1 cellular context compared by ENCODE assay signal in the genomic region with DNA sequence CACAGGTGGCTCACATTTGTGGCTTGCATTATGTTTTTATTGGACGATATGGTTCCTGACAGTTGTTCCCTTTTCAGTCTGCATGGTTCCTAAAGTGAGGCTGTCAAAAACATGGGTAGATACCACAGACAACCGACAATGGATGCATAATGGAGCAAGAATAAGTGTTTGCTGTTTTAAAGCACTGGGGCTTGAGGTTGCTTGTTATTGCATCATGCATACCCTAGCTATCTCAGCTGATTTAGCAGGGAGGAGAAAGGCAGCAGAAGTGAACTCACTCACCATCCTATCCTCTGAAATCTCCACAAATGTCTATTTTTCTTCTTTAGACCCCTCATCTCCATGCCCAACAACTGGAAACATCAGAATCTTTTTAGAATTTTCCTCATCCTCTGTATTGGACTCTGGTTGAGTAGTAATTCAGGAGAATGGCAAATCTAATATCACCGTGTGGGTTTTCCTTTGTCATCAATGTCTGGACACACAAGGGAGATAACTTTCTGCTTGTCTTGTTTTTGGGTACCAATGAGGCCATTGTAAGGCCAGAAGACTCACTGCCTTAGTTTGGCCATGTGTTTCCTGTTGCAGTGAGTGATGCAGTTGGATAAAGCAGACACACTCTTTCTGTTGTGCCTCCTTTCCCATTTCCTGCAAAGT.
TF ChIP-seq lines count a peak whose summit lies in the region.

No MANE protein-coding gene starts in this region.

TF ChIP-seq in K562, 482 proteins besides CTCF, POLR2A, EP300 and RAD21 (continued from another document and continues in another):
- TF ChIP-seq, protein P1, sequence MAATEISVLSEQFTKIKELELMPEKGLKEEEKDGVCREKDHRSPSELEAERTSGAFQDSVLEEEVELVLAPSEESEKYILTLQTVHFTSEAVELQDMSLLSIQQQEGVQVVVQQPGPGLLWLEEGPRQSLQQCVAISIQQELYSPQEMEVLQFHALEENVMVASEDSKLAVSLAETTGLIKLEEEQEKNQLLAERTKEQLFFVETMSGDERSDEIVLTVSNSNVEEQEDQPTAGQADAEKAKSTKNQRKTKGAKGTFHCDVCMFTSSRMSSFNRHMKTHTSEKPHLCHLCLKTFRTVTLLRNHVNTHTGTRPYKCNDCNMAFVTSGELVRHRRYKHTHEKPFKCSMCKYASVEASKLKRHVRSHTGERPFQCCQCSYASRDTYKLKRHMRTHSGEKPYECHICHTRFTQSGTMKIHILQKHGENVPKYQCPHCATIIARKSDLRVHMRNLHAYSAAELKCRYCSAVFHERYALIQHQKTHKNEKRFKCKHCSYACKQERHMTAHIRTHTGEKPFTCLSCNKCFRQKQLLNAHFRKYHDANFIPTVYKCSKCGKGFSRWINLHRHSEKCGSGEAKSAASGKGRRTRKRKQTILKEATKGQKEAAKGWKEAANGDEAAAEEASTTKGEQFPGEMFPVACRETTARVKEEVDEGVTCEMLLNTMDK (IDR thresholded peaks at IDR 0.05; ENCODE audit: borderline replicate concordance, insufficient read depth, low read depth, low read length, poor library complexity, severe bottlenecking): no peak
- TF ChIP-seq ETS2 (tag; IDR thresholded peaks at IDR 0.05; ENCODE audit: borderline replicate concordance, poor library complexity, severe bottlenecking): no peak
- peak; percentile 57 for TF ChIP-seq RBFOX2 (IDR thresholded peaks at IDR 0.05; ENCODE audit: low read depth, low read length)
- TF ChIP-seq, protein P2, sequence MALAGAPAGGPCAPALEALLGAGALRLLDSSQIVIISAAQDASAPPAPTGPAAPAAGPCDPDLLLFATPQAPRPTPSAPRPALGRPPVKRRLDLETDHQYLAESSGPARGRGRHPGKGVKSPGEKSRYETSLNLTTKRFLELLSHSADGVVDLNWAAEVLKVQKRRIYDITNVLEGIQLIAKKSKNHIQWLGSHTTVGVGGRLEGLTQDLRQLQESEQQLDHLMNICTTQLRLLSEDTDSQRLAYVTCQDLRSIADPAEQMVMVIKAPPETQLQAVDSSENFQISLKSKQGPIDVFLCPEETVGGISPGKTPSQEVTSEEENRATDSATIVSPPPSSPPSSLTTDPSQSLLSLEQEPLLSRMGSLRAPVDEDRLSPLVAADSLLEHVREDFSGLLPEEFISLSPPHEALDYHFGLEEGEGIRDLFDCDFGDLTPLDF (CRISPR knock-in tag; IDR thresholded peaks at IDR 0.05): no peak
- TF ChIP-seq, protein P3, sequence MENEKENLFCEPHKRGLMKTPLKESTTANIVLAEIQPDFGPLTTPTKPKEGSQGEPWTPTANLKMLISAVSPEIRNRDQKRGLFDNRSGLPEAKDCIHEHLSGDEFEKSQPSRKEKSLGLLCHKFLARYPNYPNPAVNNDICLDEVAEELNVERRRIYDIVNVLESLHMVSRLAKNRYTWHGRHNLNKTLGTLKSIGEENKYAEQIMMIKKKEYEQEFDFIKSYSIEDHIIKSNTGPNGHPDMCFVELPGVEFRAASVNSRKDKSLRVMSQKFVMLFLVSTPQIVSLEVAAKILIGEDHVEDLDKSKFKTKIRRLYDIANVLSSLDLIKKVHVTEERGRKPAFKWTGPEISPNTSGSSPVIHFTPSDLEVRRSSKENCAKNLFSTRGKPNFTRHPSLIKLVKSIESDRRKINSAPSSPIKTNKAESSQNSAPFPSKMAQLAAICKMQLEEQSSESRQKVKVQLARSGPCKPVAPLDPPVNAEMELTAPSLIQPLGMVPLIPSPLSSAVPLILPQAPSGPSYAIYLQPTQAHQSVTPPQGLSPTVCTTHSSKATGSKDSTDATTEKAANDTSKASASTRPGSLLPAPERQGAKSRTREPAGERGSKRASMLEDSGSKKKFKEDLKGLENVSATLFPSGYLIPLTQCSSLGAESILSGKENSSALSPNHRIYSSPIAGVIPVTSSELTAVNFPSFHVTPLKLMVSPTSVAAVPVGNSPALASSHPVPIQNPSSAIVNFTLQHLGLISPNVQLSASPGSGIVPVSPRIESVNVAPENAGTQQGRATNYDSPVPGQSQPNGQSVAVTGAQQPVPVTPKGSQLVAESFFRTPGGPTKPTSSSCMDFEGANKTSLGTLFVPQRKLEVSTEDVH (IDR thresholded peaks at IDR 0.05; ENCODE audit: low read depth, partially characterized antibody): peak; percentile 42
- TF ChIP-seq MECOM (CRISPR knock-in tag; IDR thresholded peaks at IDR 0.05): peak; percentile 76; the same call in 1 of the 2 replicates
- TF ChIP-seq CEBPG (CRISPR knock-in tag; IDR thresholded peaks at IDR 0.05): peak; percentile 99
- peak; percentile 100 for TF ChIP-seq CEBPG (tag; conservative IDR thresholded peaks at IDR 0.05 in 1 of 2, IDR thresholded peaks at IDR 0.05 in 1 of 2)
- peak; percentile 37; the same call in 1 of the 2 replicates for TF ChIP-seq SMARCC2 (IDR thresholded peaks at IDR 0.05; ENCODE audit: low read depth)
- TF ChIP-seq, protein P4, sequence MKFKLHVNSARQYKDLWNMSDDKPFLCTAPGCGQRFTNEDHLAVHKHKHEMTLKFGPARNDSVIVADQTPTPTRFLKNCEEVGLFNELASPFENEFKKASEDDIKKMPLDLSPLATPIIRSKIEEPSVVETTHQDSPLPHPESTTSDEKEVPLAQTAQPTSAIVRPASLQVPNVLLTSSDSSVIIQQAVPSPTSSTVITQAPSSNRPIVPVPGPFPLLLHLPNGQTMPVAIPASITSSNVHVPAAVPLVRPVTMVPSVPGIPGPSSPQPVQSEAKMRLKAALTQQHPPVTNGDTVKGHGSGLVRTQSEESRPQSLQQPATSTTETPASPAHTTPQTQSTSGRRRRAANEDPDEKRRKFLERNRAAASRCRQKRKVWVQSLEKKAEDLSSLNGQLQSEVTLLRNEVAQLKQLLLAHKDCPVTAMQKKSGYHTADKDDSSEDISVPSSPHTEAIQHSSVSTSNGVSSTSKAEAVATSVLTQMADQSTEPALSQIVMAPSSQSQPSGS (CRISPR knock-in tag; IDR thresholded peaks at IDR 0.05): no peak
- TF ChIP-seq ATF7 (IDR thresholded peaks at IDR 0.05): peak; percentile 96
- TF ChIP-seq, protein P5, sequence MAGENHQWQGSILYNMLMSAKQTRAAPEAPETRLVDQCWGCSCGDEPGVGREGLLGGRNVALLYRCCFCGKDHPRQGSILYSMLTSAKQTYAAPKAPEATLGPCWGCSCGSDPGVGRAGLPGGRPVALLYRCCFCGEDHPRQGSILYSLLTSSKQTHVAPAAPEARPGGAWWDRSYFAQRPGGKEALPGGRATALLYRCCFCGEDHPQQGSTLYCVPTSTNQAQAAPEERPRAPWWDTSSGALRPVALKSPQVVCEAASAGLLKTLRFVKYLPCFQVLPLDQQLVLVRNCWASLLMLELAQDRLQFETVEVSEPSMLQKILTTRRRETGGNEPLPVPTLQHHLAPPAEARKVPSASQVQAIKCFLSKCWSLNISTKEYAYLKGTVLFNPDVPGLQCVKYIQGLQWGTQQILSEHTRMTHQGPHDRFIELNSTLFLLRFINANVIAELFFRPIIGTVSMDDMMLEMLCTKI (IDR thresholded peaks at IDR 0.05; ENCODE audit: partially characterized antibody): no peak
- no peak for TF ChIP-seq COPS2 (conservative IDR thresholded peaks at IDR 0.05)
- peak; percentile 25; the same call in 1 of the 2 replicates for TF ChIP-seq TCF3 (CRISPR knock-in tag; IDR thresholded peaks at IDR 0.05)
- TF ChIP-seq ZC3H4 (CRISPR knock-in tag; IDR thresholded peaks at IDR 0.05; ENCODE audit: borderline replicate concordance): no peak
- TF ChIP-seq DDX20 (tag; IDR thresholded peaks at IDR 0.05; ENCODE audit: low read depth): peak; percentile 63; the same call in 1 of the 2 replicates
- TF ChIP-seq ZNF197 (CRISPR knock-in tag; IDR thresholded peaks at IDR 0.05; ENCODE audit: low read depth): peak; percentile 72
- TF ChIP-seq TRIM24 (IDR thresholded peaks at IDR 0.05): peak; percentile 98 to 99
- peak; percentile 75; the same call in 1 of the 2 replicates for TF ChIP-seq MTF1 (CRISPR knock-in tag; IDR thresholded peaks at IDR 0.05; ENCODE audit: borderline replicate concordance)
- no peak for TF ChIP-seq E2F3 (CRISPR knock-in tag; IDR thresholded peaks at IDR 0.05)
- TF ChIP-seq, protein P6, sequence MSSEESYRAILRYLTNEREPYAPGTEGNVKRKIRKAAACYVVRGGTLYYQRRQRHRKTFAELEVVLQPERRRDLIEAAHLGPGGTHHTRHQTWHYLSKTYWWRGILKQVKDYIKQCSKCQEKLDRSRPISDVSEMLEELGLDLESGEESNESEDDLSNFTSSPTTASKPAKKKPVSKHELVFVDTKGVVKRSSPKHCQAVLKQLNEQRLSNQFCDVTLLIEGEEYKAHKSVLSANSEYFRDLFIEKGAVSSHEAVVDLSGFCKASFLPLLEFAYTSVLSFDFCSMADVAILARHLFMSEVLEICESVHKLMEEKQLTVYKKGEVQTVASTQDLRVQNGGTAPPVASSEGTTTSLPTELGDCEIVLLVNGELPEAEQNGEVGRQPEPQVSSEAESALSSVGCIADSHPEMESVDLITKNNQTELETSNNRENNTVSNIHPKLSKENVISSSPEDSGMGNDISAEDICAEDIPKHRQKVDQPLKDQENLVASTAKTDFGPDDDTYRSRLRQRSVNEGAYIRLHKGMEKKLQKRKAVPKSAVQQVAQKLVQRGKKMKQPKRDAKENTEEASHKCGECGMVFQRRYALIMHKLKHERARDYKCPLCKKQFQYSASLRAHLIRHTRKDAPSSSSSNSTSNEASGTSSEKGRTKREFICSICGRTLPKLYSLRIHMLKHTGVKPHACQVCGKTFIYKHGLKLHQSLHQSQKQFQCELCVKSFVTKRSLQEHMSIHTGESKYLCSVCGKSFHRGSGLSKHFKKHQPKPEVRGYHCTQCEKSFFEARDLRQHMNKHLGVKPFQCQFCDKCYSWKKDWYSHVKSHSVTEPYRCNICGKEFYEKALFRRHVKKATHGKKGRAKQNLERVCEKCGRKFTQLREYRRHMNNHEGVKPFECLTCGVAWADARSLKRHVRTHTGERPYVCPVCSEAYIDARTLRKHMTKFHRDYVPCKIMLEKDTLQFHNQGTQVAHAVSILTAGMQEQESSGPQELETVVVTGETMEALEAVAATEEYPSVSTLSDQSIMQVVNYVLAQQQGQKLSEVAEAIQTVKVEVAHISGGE (CRISPR knock-in tag; IDR thresholded peaks at IDR 0.05): no peak
- no peak for TF ChIP-seq ZNF436 (CRISPR knock-in tag; IDR thresholded peaks at IDR 0.05)
- 0 out of 2 replicates have a peak, but pooled peaks have one; percentile 8 for TF ChIP-seq ZNF444 (CRISPR knock-in tag; IDR thresholded peaks at IDR 0.05)
- peak; percentile 38; the same call in 1 of the 2 replicates for TF ChIP-seq PTRF (tag; IDR thresholded peaks at IDR 0.05)
- TF ChIP-seq TAF9B (IDR thresholded peaks at IDR 0.05; ENCODE audit: partially characterized antibody): peak; percentile 27
- peak in 1 of 2 experiments; percentile 81; a peak in 1 of 4 replicates for TF ChIP-seq ARNT (IDR thresholded peaks at IDR 0.05)
- 0 out of 2 replicates have a peak, but pooled peaks have one; percentile 31 for TF ChIP-seq FOXM1 (IDR thresholded peaks at IDR 0.05; ENCODE audit: low read depth)
- TF ChIP-seq FOXM1 (CRISPR knock-in tag; IDR thresholded peaks at IDR 0.05; ENCODE audit: low read depth): no peak
- TF ChIP-seq, protein P7, sequence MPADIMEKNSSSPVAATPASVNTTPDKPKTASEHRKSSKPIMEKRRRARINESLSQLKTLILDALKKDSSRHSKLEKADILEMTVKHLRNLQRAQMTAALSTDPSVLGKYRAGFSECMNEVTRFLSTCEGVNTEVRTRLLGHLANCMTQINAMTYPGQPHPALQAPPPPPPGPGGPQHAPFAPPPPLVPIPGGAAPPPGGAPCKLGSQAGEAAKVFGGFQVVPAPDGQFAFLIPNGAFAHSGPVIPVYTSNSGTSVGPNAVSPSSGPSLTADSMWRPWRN (IDR thresholded peaks at IDR 0.05; ENCODE audit: low read depth): no peak
- no peak for TF ChIP-seq ZNF143 (CRISPR knock-in tag; IDR thresholded peaks at IDR 0.05)
- TF ChIP-seq POLR3A (IDR thresholded peaks at IDR 0.05; ENCODE audit: borderline replicate concordance, extremely low read depth, insufficient read depth, insufficient read length): no peak
- TF ChIP-seq MEF2A (IDR thresholded peaks at IDR 0.05; ENCODE audit: control insufficient read depth, low read depth, low read length): no peak
- no peak for TF ChIP-seq DNMT1 (IDR thresholded peaks at IDR 0.05)
- no peak for TF ChIP-seq ZNF696 (CRISPR knock-in tag; conservative IDR thresholded peaks at IDR 0.05)
- TF ChIP-seq ZNF41 (CRISPR knock-in tag; conservative IDR thresholded peaks at IDR 0.05): 0 out of 2 replicates have a peak, but pooled peaks have one; percentile 53
- TF ChIP-seq EHMT2 (IDR thresholded peaks at IDR 0.05): peak; percentile 71; the same call in 1 of the 2 replicates
- TF ChIP-seq MEIS2 (IDR thresholded peaks at IDR 0.05; ENCODE audit: partially characterized antibody): peak; percentile 30
- TF ChIP-seq BACH1 (tag; IDR thresholded peaks at IDR 0.05): peak; percentile 82; the same call in 1 of the 2 replicates
- TF ChIP-seq, protein P8, sequence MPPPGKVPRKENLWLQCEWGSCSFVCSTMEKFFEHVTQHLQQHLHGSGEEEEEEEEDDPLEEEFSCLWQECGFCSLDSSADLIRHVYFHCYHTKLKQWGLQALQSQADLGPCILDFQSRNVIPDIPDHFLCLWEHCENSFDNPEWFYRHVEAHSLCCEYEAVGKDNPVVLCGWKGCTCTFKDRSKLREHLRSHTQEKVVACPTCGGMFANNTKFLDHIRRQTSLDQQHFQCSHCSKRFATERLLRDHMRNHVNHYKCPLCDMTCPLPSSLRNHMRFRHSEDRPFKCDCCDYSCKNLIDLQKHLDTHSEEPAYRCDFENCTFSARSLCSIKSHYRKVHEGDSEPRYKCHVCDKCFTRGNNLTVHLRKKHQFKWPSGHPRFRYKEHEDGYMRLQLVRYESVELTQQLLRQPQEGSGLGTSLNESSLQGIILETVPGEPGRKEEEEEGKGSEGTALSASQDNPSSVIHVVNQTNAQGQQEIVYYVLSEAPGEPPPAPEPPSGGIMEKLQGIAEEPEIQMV (tag; conservative IDR thresholded peaks at IDR 0.05; ENCODE audit: low read depth): peak; percentile 72
- no peak for TF ChIP-seq PRMT5 (CRISPR knock-in tag; IDR thresholded peaks at IDR 0.05)
- peak; percentile 68; the same call in 1 of the 2 replicates for TF ChIP-seq ZNF24 (IDR thresholded peaks at IDR 0.05)
- TF ChIP-seq, protein P9, sequence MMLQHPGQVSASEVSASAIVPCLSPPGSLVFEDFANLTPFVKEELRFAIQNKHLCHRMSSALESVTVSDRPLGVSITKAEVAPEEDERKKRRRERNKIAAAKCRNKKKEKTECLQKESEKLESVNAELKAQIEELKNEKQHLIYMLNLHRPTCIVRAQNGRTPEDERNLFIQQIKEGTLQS (IDR thresholded peaks at IDR 0.05): peak; percentile 99
- TF ChIP-seq, protein P9 (CRISPR knock-in tag; conservative IDR thresholded peaks at IDR 0.05): no peak
- no peak for TF ChIP-seq TARDBP (IDR thresholded peaks at IDR 0.05)
- TF ChIP-seq, protein P10, sequence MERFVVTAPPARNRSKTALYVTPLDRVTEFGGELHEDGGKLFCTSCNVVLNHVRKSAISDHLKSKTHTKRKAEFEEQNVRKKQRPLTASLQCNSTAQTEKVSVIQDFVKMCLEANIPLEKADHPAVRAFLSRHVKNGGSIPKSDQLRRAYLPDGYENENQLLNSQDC (CRISPR knock-in tag; IDR thresholded peaks at IDR 0.05): no peak
